13 cellular contexts compared by ENCODE assay signal in genomic region chr4:126899382-126899801, GRCh38.
DNase-seq lines count a peak whose midpoint lies in the region; ATAC-seq and TF ChIP-seq lines count a peak whose summit lies in the region.
"Had no signal": no experiment of that assay in that cellular context is flagged by ENCODE, and none has a peak within 500 bp of the region (broad histone marks: within the 10 kb centered on the region; RNA-seq: fewer than 3 reads in every experiment).

No MANE protein-coding gene starts in this region.

- H3K4me1 ChIP-seq in lower lobe of right lung, result no peaks in the 10 kb centered on the region

- intact Hi-C loops in lower lobe of right lung (cut with DNase I), result no loop called here

- no peak for TF ChIP-seq CTCF in lower lobe of right lung (IDR thresholded peaks at IDR 0.05)

- peak; percentile 54 to 55 for ATAC-seq in lower lobe of right lung
- ATAC-seq in HG02678 (IDR thresholded peaks at IDR 0.05; ENCODE audit: unreplicated experiment), result no peak
- ATAC-seq in GM18858 (IDR thresholded peaks at IDR 0.05; ENCODE audit: unreplicated experiment), result no peak

- DNase-seq in AG08395 (ENCODE audit: low spot score) (peak; percentile 77), M059J (ENCODE audit: low read depth) (peak; percentile 88), epithelial cell of prostate (ENCODE audit: low read depth, low spot score) (peak; percentile 31), lower lobe of right lung (no peak), NOMO-1 (lab: John Stamatoyannopoulos, UW; ENCODE audit: unreplicated experiment in 2 of 2) (no peak)
- no peak for DNase-seq in stimulated activated CD4-positive, alpha-beta T cell treated with anti-CD3 and anti-CD28 coated beads, Interleukin-4, amount 100 ng/mL, for 4 hours
- DNase-seq: activated T-cell treated with anti-CD3 and anti-CD28 coated beads, Interleukin-2, amount 50 U/mL, for 24 hours; dermis blood vessel endothelial cell; NCI-H774; ovary had no signal

- no peaks in the 10 kb centered on the region for H3K36me3 ChIP-seq in lower lobe of right lung
- H3K36me3 ChIP-seq: ovary had no signal

- no peak overlapping the region for H3K4me3 ChIP-seq in lower lobe of right lung
- H3K4me3 ChIP-seq: ovary had no signal

- no peaks in the 10 kb centered on the region for H3K9me3 ChIP-seq in lower lobe of right lung
- H3K9me3 ChIP-seq: ovary had no signal

- H3K27ac ChIP-seq in epithelial cell of prostate (peak overlapping the region; percentile 35), lower lobe of right lung (no peak overlapping the region)
- H3K27ac ChIP-seq: KMS-11, ovary had no signal

- H3K27me3 ChIP-seq in lower lobe of right lung (ENCODE audit: low read depth), result no peaks in the 10 kb centered on the region
- H3K27me3 ChIP-seq: ovary had no signal

Comparison
In these comparisons a context has a peak if more than half of its experiments do, and no peak if none do; other contexts are left out.
1. DNase-seq: peak in AG08395 (single experiment), M059J (single experiment) and epithelial cell of prostate (single experiment); none in lower lobe of right lung (single experiment), stimulated activated CD4-positive, alpha-beta T cell treated with anti-CD3 and anti-CD28 coated beads, Interleukin-4, amount 100 ng/mL, for 4 hours (0 of 2) and NOMO-1 (0 of 2).
2. ATAC-seq: peak in lower lobe of right lung (2 of 2); none in HG02678 (single experiment) and GM18858 (single experiment).